22 cellular contexts compared by ENCODE assay signal in the genomic region with DNA sequence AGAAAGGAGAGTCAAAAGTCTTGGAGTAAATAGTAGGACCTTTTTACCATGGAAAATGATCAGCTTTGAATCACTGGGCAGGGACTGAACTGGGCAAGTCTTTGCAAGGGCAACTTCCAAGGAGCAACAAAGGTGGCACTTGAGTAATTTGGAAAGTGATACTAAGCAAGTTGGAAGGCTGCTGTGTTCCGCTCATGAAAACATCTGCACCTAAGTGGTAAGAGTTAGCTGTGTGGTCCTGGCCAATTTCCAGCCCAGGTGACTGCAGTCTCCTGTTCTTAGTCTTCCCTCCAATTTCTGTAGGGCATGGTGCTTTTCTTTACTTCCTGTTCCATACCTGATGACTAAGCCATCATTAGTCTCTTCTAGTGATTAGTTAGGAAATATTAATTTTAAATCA. TPM values are rescaled to one million over a fixed set of nuclear protein-coding genes. Genes with fewer than 3 reads are reported as not detected.
DNase-seq lines count a peak whose midpoint lies in the region; ATAC-seq and TF ChIP-seq lines count a peak whose summit lies in the region.
"Had no signal": no experiment of that assay in that cellular context is flagged by ENCODE, and none has a peak within 500 bp of the region (broad histone marks: within the 10 kb centered on the region; RNA-seq: fewer than 3 reads in every experiment).

No MANE protein-coding gene starts in this region.

- TF ChIP-seq CTCF in RWPE1 (conservative IDR thresholded peaks at IDR 0.05; ENCODE audit: low read depth) (no peak), neutrophil (IDR thresholded peaks at IDR 0.05) (no peak), WTC11 (IDR thresholded peaks at IDR 0.05) (no peak)

- H3K9me3 ChIP-seq in neutrophil = no peaks in the 10 kb centered on the region
- H3K9me3 ChIP-seq: Peyer's patch, psoas muscle, SK-N-SH had no signal

- H3K4me3 ChIP-seq in neutrophil (ENCODE audit: low read depth in 1 of 2, low read length in 1 of 2) = no peak overlapping the region
- H3K4me3 ChIP-seq: GM23338, heart left ventricle, left lung, Peyer's patch, psoas muscle had no signal

- ATAC-seq in GM19452 (IDR thresholded peaks at IDR 0.05; ENCODE audit: unreplicated experiment) (peak; percentile 49), WTC11 (no peak), GM21737 (IDR thresholded peaks at IDR 0.05; ENCODE audit: unreplicated experiment) (no peak), HG03520 (IDR thresholded peaks at IDR 0.05; ENCODE audit: unreplicated experiment) (no peak)
- ATAC-seq: heart left ventricle, left lung, psoas muscle had no signal

- H3K27me3 Mint-ChIP-seq in WTC11 (ENCODE audit: low read depth) = peaks cover 2% of the 10 kb centered on the region; the same call in 1 of the 2 replicates

- H3K27me3 ChIP-seq in neutrophil = no peaks in the 10 kb centered on the region
- H3K27me3 ChIP-seq: Peyer's patch had no signal

- peaks cover under 1% of the 10 kb centered on the region for H3K36me3 Mint-ChIP-seq in WTC11

- H3K36me3 ChIP-seq in neutrophil = no peaks in the 10 kb centered on the region
- H3K36me3 ChIP-seq: heart left ventricle, left lung, Peyer's patch had no signal

- H3K9me3 Mint-ChIP-seq in WTC11 = peaks cover 9% of the 10 kb centered on the region
- H3K9me3 Mint-ChIP-seq: T-helper 2 cell treated with Interferon-gamma antibody and Interleukin-4, amounts not matched to agents 5 μg/mL and 100 μg/mL, for 36 hours had no signal

- H3K4me3 Mint-ChIP-seq in WTC11 = no peak overlapping the region
- H3K4me3 Mint-ChIP-seq: GM23338; neural crest cell; T-helper 2 cell treated with Interferon-gamma antibody and Interleukin-4, amounts not matched to agents 5 μg/mL and 100 μg/mL, for 36 hours had no signal

- H3K27ac Mint-ChIP-seq in WTC11 = no peak overlapping the region
- H3K27ac Mint-ChIP-seq: GM23338; T-helper 2 cell treated with Interferon-gamma antibody and Interleukin-4, amounts not matched to agents 5 μg/mL and 100 μg/mL, for 36 hours had no signal

- peak overlapping the region; percentile 69 for H3K27ac ChIP-seq in RWPE1
- H3K27ac ChIP-seq in neutrophil = peak overlapping the region; percentile 18
- H3K27ac ChIP-seq: heart left ventricle, left lung, Peyer's patch, psoas muscle had no signal

- CTCF ChIA-PET in RWPE1 (lab: Yijun Ruan, JAX) = interaction anchor here (0.7 to 1.2 kb wide), 2 partner anchors 9 to 164 kb away, joined by 3 read pairs; no protein-coding TSS in a partner anchor
- CTCF ChIA-PET in WTC11 (lab: Charles Lee) = interaction anchor here (0.5 kb wide), 1 partner anchor 91 kb away, joined by 4 read pairs; no protein-coding TSS in a partner anchor

- DNase-seq in NCI-H2171 treated with DMSO at 0.1 percent for 48 hours (lab: John Stamatoyannopoulos, UW) = peak; percentile 65
- DNase-seq in NCI-H2171 (lab: John Stamatoyannopoulos, UW) = no peak
- peak; percentile 44 for DNase-seq in RWPE1 (ENCODE audit: low spot score)
- DNase-seq in WTC11 (ENCODE audit: low spot score) = no peak
- DNase-seq: activated CD4-positive, CD25-positive, alpha-beta regulatory T cell; activated CD8-positive, alpha-beta memory T cell treated with anti-CD3 and anti-CD28 coated beads, Interleukin-2, amount 50 U/mL, for 4 hours; C1 segment of cervical spinal cord; effector CD4-positive, alpha-beta T cell; heart left ventricle; left lung; NCI-H1105 treated with DMSO at 0.1 percent for 48 hours; NCI-H748 treated with DMSO at 0.1 percent for 48 hours; Peyer's patch; psoas muscle; SK-N-SH had no signal

- H3K4me1 ChIP-seq in neutrophil (ENCODE audit: control insufficient read depth in 1 of 2, insufficient read depth in 1 of 2, low read depth in 1 of 2, low read length in 1 of 2) = peaks cover 19 to 33% of the 10 kb centered on the region in 2 experiments
- H3K4me1 ChIP-seq: psoas muscle had no signal

- POLR2A ChIA-PET in RWPE1 (lab: Yijun Ruan, JAX; ENCODE audit: low non-redundant PET) = no interaction called here
- POLR2A ChIA-PET in WTC11 (lab: Charles Lee) = no interaction called here

- H3K4me1 Mint-ChIP-seq in WTC11 = 0 out of 2 replicates have a peak, but pooled peaks cover 9% of the 10 kb centered on the region
- H3K4me1 Mint-ChIP-seq: neural crest cell had no signal

TF ChIP-seq in WTC11, 78 proteins besides CTCF, POLR2A, EP300 and RAD21 (continues in another document):
- TF ChIP-seq, protein P1, sequence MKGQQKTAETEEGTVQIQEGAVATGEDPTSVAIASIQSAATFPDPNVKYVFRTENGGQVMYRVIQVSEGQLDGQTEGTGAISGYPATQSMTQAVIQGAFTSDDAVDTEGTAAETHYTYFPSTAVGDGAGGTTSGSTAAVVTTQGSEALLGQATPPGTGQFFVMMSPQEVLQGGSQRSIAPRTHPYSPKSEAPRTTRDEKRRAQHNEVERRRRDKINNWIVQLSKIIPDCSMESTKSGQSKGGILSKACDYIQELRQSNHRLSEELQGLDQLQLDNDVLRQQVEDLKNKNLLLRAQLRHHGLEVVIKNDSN (CRISPR knock-in tag; IDR thresholded peaks at IDR 0.05) = no peak
- TF ChIP-seq SMAD4 (CRISPR knock-in tag; IDR thresholded peaks at IDR 0.05) (no peak), IRF2 (CRISPR knock-in tag; IDR thresholded peaks at IDR 0.05; ENCODE audit: borderline replicate concordance, low read depth) (no peak), JAZF1 (CRISPR knock-in tag; IDR thresholded peaks at IDR 0.05) (no peak), RORB (CRISPR knock-in tag; IDR thresholded peaks at IDR 0.05) (no peak), TEAD4 (CRISPR knock-in tag; IDR thresholded peaks at IDR 0.05) (no peak), JUN (CRISPR knock-in tag; IDR thresholded peaks at IDR 0.05) (no peak), ZNF263 (CRISPR knock-in tag; IDR thresholded peaks at IDR 0.05; ENCODE audit: low read depth) (no peak), ZNF671 (CRISPR knock-in tag; IDR thresholded peaks at IDR 0.05) (no peak), HMGA2 (CRISPR knock-in tag; IDR thresholded peaks at IDR 0.05) (no peak)
- TF ChIP-seq, protein P2, sequence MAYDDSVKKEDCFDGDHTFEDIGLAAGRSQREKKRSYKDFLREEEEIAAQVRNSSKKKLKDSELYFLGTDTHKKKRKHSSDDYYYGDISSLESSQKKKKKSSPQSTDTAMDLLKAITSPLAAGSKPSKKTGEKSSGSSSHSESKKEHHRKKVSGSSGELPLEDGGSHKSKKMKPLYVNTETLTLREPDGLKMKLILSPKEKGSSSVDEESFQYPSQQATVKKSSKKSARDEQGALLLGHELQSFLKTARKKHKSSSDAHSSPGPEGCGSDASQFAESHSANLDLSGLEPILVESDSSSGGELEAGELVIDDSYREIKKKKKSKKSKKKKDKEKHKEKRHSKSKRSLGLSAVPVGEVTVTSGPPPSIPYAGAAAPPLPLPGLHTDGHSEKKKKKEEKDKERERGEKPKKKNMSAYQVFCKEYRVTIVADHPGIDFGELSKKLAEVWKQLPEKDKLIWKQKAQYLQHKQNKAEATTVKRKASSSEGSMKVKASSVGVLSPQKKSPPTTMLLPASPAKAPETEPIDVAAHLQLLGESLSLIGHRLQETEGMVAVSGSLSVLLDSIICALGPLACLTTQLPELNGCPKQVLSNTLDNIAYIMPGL (CRISPR knock-in tag; IDR thresholded peaks at IDR 0.05) = no peak
- TF ChIP-seq, protein P3, sequence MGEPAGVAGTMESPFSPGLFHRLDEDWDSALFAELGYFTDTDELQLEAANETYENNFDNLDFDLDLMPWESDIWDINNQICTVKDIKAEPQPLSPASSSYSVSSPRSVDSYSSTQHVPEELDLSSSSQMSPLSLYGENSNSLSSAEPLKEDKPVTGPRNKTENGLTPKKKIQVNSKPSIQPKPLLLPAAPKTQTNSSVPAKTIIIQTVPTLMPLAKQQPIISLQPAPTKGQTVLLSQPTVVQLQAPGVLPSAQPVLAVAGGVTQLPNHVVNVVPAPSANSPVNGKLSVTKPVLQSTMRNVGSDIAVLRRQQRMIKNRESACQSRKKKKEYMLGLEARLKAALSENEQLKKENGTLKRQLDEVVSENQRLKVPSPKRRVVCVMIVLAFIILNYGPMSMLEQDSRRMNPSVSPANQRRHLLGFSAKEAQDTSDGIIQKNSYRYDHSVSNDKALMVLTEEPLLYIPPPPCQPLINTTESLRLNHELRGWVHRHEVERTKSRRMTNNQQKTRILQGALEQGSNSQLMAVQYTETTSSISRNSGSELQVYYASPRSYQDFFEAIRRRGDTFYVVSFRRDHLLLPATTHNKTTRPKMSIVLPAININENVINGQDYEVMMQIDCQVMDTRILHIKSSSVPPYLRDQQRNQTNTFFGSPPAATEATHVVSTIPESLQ (CRISPR knock-in tag; IDR thresholded peaks at IDR 0.05) = no peak
- TF ChIP-seq, protein P4, sequence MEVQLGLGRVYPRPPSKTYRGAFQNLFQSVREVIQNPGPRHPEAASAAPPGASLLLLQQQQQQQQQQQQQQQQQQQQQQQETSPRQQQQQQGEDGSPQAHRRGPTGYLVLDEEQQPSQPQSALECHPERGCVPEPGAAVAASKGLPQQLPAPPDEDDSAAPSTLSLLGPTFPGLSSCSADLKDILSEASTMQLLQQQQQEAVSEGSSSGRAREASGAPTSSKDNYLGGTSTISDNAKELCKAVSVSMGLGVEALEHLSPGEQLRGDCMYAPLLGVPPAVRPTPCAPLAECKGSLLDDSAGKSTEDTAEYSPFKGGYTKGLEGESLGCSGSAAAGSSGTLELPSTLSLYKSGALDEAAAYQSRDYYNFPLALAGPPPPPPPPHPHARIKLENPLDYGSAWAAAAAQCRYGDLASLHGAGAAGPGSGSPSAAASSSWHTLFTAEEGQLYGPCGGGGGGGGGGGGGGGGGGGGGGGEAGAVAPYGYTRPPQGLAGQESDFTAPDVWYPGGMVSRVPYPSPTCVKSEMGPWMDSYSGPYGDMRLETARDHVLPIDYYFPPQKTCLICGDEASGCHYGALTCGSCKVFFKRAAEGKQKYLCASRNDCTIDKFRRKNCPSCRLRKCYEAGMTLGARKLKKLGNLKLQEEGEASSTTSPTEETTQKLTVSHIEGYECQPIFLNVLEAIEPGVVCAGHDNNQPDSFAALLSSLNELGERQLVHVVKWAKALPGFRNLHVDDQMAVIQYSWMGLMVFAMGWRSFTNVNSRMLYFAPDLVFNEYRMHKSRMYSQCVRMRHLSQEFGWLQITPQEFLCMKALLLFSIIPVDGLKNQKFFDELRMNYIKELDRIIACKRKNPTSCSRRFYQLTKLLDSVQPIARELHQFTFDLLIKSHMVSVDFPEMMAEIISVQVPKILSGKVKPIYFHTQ (CRISPR knock-in tag; IDR thresholded peaks at IDR 0.05) = no peak
- TF ChIP-seq, protein P5, sequence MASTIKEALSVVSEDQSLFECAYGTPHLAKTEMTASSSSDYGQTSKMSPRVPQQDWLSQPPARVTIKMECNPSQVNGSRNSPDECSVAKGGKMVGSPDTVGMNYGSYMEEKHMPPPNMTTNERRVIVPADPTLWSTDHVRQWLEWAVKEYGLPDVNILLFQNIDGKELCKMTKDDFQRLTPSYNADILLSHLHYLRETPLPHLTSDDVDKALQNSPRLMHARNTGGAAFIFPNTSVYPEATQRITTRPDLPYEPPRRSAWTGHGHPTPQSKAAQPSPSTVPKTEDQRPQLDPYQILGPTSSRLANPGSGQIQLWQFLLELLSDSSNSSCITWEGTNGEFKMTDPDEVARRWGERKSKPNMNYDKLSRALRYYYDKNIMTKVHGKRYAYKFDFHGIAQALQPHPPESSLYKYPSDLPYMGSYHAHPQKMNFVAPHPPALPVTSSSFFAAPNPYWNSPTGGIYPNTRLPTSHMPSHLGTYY (CRISPR knock-in tag; IDR thresholded peaks at IDR 0.05) = no peak

RNA-seq across cellular contexts. Expression of a gene that starts 35.5 kb away (rescaled TPM):
- total RNA-seq in WTC11 (2021) = 19.5 to 27.2 TPM (median 25.0 TPM) in 3 replicates

Comparison
In these comparisons a context has a peak if more than half of its experiments do, and no peak if none do; other contexts are left out.
1. DNase-seq: peak in NCI-H2171 treated with DMSO at 0.1 percent for 48 hours (single experiment) and RWPE1 (single experiment); none in NCI-H2171 (single experiment) and WTC11 (single experiment).